In the genomic region with DNA sequence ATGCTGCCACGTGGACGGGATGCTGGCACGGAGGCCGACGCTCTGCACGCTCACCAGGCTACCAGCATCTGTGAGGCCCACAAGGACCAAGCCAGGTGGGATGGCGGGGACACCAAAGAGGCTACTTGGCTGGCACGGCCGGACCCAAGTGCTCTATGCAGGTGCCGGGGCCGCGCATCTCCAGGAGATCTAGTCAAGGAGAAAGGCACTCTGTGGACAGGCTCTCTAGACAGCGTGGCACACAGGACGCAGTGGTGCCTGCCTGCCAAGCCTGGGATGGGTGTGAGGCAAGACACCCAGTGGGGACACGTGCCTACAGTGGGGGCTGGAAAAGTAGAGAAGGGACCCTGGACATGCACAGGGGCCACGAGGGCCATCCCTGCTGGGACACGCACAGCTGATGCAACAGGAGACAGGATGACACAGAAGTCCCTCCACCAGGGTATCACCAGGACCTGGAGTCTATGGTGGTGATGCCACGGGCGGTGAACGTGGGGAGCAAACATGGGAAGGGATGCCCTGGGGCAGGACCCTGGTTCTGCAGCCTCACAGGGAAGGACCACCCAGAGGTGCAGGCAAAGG, we compare ENCODE assay signal across 16 cellular contexts. TPM values are rescaled to one million over a fixed set of nuclear protein-coding genes. Genes with fewer than 3 reads are reported as not detected.
DNase-seq lines count a peak whose midpoint lies in the region; ATAC-seq and TF ChIP-seq lines count a peak whose summit lies in the region.
"Had no signal": no experiment of that assay in that cellular context is flagged by ENCODE, and none has a peak within 500 bp of the region (broad histone marks: within the 10 kb centered on the region; RNA-seq: fewer than 3 reads in every experiment).

No MANE protein-coding gene starts in this region.

- H4K20me1 ChIP-seq in BLaER1 (peaks cover 100% of the 10 kb centered on the region), osteoblast (ENCODE audit: insufficient read depth, low read length) (peaks cover 11% of the 10 kb centered on the region)

- no peak overlapping the region for H2AFZ ChIP-seq in osteoblast (ENCODE audit: low read length)
- H2AFZ ChIP-seq: parathyroid adenoma, PC-9 had no signal

- peaks cover 51% of the 10 kb centered on the region for H3K79me2 ChIP-seq in osteoblast (ENCODE audit: insufficient read depth, low read length)

- POLR2A ChIA-PET in HEK293 (lab: Yijun Ruan, JAX): no interaction called here

- H3K4me3 ChIP-seq in BLaER1: no peak overlapping the region
- H3K4me3 ChIP-seq in HEK293 (ENCODE audit: low read depth, low read length): no peak overlapping the region
- no peak overlapping the region for H3K4me3 ChIP-seq in osteoblast (ENCODE audit: insufficient read depth, low read length)
- H3K4me3 ChIP-seq: esophagus squamous epithelium, PC-9 had no signal

- H3K4me2 ChIP-seq in BLaER1 (peak overlapping the region; percentile 74), osteoblast (ENCODE audit: insufficient read depth, low read length) (no peak overlapping the region)
- H3K4me2 ChIP-seq: PC-9 had no signal

- H3K9ac ChIP-seq in BLaER1: no peak overlapping the region
- H3K9ac ChIP-seq: parathyroid adenoma had no signal

- H3K27ac ChIP-seq in BLaER1 (peak overlapping the region; percentile 66), HEK293 (ENCODE audit: extremely low read depth, low read depth, low read length) (no peak overlapping the region), osteoblast (ENCODE audit: low read depth, low read length) (no peak overlapping the region)
- H3K27ac ChIP-seq: esophagus squamous epithelium, parathyroid adenoma, PC-9 had no signal

- H3K9me3 ChIP-seq in BLaER1: no peaks in the 10 kb centered on the region
- H3K9me3 ChIP-seq in HEK293 (ENCODE audit: control insufficient read depth, insufficient read depth, low read depth, low read length): no peaks in the 10 kb centered on the region
- no peaks in the 10 kb centered on the region for H3K9me3 ChIP-seq in osteoblast (ENCODE audit: low read depth, low read length)
- H3K9me3 ChIP-seq: esophagus squamous epithelium had no signal

- ATAC-seq in esophagus mucosa (peak; percentile 42), HG02759 (IDR thresholded peaks at IDR 0.05; ENCODE audit: unreplicated experiment) (no peak), GM18517 (IDR thresholded peaks at IDR 0.05; ENCODE audit: unreplicated experiment) (no peak)

- H3K36me3 ChIP-seq in BLaER1 (peaks cover 51% of the 10 kb centered on the region), HEK293 (ENCODE audit: control insufficient read depth in 2 of 2, insufficient read depth in 1 of 2, low read length in 2 of 2) (no peaks in the 10 kb centered on the region), osteoblast (ENCODE audit: insufficient read depth, low read length) (no peaks in the 10 kb centered on the region)

- DNase-seq in osteoblast (ENCODE audit: insufficient read length, low spot score, missing footprints): peak; percentile 52
- DNase-seq in SHP77 (lab: John Stamatoyannopoulos, UW): no peak
- DNase-seq in DMS53 (lab: John Stamatoyannopoulos, UW): no peak
- DNase-seq: activated CD4-positive, alpha-beta T cell treated with anti-CD3 and anti-CD28 coated beads, Interleukin-2, amount 50 U/mL, for 4 hours; C1 segment of cervical spinal cord; EL; esophagus squamous epithelium; hypothalamus; IMR-90; PC-9 had no signal

- CTCF ChIA-PET in HEK293 (lab: Yijun Ruan, JAX): no interaction called here

- H3K4me1 ChIP-seq in BLaER1 (peaks cover 47% of the 10 kb centered on the region), HEK293 (ENCODE audit: control insufficient read depth, insufficient read depth, low read length) (no peaks in the 10 kb centered on the region), osteoblast (ENCODE audit: insufficient read depth, low read length) (peaks cover 5% of the 10 kb centered on the region)
- H3K4me1 ChIP-seq: parathyroid adenoma had no signal

- H3K27me3 ChIP-seq in BLaER1 (no peaks in the 10 kb centered on the region), osteoblast (ENCODE audit: insufficient read depth, low read length) (no peaks in the 10 kb centered on the region)
- H3K27me3 ChIP-seq: esophagus squamous epithelium had no signal

- TF ChIP-seq CTCF in HEK293 (tag by site-specific recombination; IDR thresholded peaks at IDR 0.05) (no peak), osteoblast (IDR thresholded peaks at IDR 0.05; ENCODE audit: extremely low read depth, low read depth, low read length) (no peak)

TF ChIP-seq in HEK293, 187 proteins besides CTCF, POLR2A, EP300 and RAD21:
- TF ChIP-seq ZFP3 (tag by site-specific recombination; IDR thresholded peaks at IDR 0.05; ENCODE audit: low read depth): no peak
- TF ChIP-seq ZBTB20 (tag by site-specific recombination; IDR thresholded peaks at IDR 0.05): 0 out of 2 replicates have a peak, but pooled peaks have one; percentile 25
- no peak for TF ChIP-seq ZNF585B (tag by site-specific recombination; IDR thresholded peaks at IDR 0.05)
TF ChIP-seq in HEK293: peak in this region for 1.

RNA-seq across cellular contexts. Expression of gene ZNF516, which starts 28.5 kb away (rescaled TPM):
- total RNA-seq in esophagus mucosa: 19.3 TPM
- total RNA-seq in osteoblast: 16.3 and 17.7 TPM in 2 replicates
